In genomic region chr22:42437488-42438292, GRCh38 we compare ENCODE assay signal across 8 cellular contexts. TPM values are rescaled to one million over a fixed set of nuclear protein-coding genes. Genes with fewer than 3 reads are reported as not detected.
DNase-seq lines count a peak whose midpoint lies in the region; ATAC-seq and TF ChIP-seq lines count a peak whose summit lies in the region.

No MANE protein-coding gene starts in this region.

- 0 to 2% methylated on average over 29 to 33 of the region's 33 CpGs for WGBS in lung, 2 donors

- peaks cover 0 to 5% of the 10 kb centered on the region in 2 donors for H3K4me1 ChIP-seq in lung (ENCODE audit: control insufficient read depth in 2 of 2, insufficient read depth in 2 of 2, low read length in 2 of 2)

- peak overlapping the region in 7 of 59 donors; percentile 7 to 81 (median 53) for H3K27ac ChIP-seq in dorsolateral prefrontal cortex
- no peak overlapping the region for H3K27ac ChIP-seq in lung (ENCODE audit: low read depth in 1 of 2, low read length in 1 of 2)

- H3K4me3 ChIP-seq in dorsolateral prefrontal cortex (peak overlapping the region; percentile 9 to 71 (median 56)), lung (no peak overlapping the region)

- intact Hi-C loops in dorsolateral prefrontal cortex (cut with DNase I): loop anchor here (1.0 to 5.0 kb wide), 8 partner anchors 35 to 347 kb away; partner anchors contain the start of gene NDUFA6 (in 1 of the 2)

- TF ChIP-seq CTCF in GM12872 (IDR thresholded peaks at IDR 0.05; ENCODE audit: insufficient read depth, low read depth, low read length) (peak; percentile 97), dorsolateral prefrontal cortex (IDR thresholded peaks at IDR 0.05 in 54 of 56, conservative IDR thresholded peaks at IDR 0.05 in 2 of 56; ENCODE audit: low read depth in 1 of 56, partially characterized antibody in 56 of 56) (peak; percentile 94 to 99 (median 98)), lung (IDR thresholded peaks at IDR 0.05; ENCODE audit: control extremely low read depth, extremely low read depth) (peak; percentile 94)

- no peaks in the 10 kb centered on the region for H3K9me3 ChIP-seq in lung (ENCODE audit: control insufficient read depth in 2 of 2, insufficient read depth in 1 of 2, low read length in 1 of 2)

- DNase-seq in NCI-H446 treated with DMSO at 0.1 percent for 48 hours (lab: John Stamatoyannopoulos, UW): peak; percentile 15
- peak; percentile 74 to 77 for DNase-seq in activated CD4-positive, alpha-beta T cell treated with anti-CD3 and anti-CD28 coated beads, Interleukin-2, amount 50 U/mL, for 24 hours (ENCODE audit: low read depth in 1 of 2, low spot score in 1 of 2)
- DNase-seq in dorsolateral prefrontal cortex: peak; percentile 60 to 83 (median 70)
- peak; percentile 82 for DNase-seq in lung (ENCODE audit: low spot score)
- peak; percentile 70 to 79 (median 71) for DNase-seq in stimulated activated CD4-positive, alpha-beta T cell treated with anti-CD3 and anti-CD28 coated beads, TNF-alpha, amount 100 ng/mL, for 4 hours (ENCODE audit: low read depth in 3 of 3)

- H3K27me3 ChIP-seq in dorsolateral prefrontal cortex (no peaks in the 10 kb centered on the region), lung (ENCODE audit: control insufficient read depth, insufficient read depth) (no peaks in the 10 kb centered on the region)

- peak; percentile 54 for ATAC-seq in HG02870 (IDR thresholded peaks at IDR 0.05; ENCODE audit: unreplicated experiment)
- peak; percentile 83 for ATAC-seq in lung (ENCODE audit: insufficient read depth, low FRiP score)
- ATAC-seq in HG03457 (IDR thresholded peaks at IDR 0.05; ENCODE audit: unreplicated experiment): no peak

- H3K36me3 ChIP-seq in lung (ENCODE audit: control insufficient read depth in 2 of 2, insufficient read depth in 2 of 2, low read length in 2 of 2): no peaks in the 10 kb centered on the region

RNA-seq across cellular contexts. Expression of gene NFAM1, which starts 5.5 kb away (rescaled TPM):
- total RNA-seq in dorsolateral prefrontal cortex (1 to 10 TPM in 96 of 120 experiments, under 1 TPM in 24; 0.44 to 5.1 (median 1.6) TPM), lung (10 to 100 TPM in 1 of 2 donors, 1 to 10 TPM in 1; 2.2 to 14.4 TPM)
- 10 to 100 TPM in 1 of 2 donors, 1 to 10 TPM in 1; 3.6 to 24.6 TPM for polyA plus RNA-seq in lung

Comparison
In these comparisons a context has a peak if more than half of its experiments do, and no peak if none do; other contexts are left out.
1. DNase-seq: peak in every context shown above with its lines; median percentile 82 in lung; 76 in activated CD4-positive, alpha-beta T cell treated with anti-CD3 and anti-CD28 coated beads, Interleukin-2, amount 50 U/mL, for 24 hours; 71 in stimulated activated CD4-positive, alpha-beta T cell treated with anti-CD3 and anti-CD28 coated beads, TNF-alpha, amount 100 ng/mL, for 4 hours; 70 in dorsolateral prefrontal cortex; 15 in NCI-H446 treated with DMSO at 0.1 percent for 48 hours.